ENCODE assay signal across 8 cellular contexts in genomic region chr19:1355258-1355973, GRCh38. TPM values are rescaled to one million over a fixed set of nuclear protein-coding genes. Genes with fewer than 3 reads are reported as not detected.
DNase-seq lines count a peak whose midpoint lies in the region; ATAC-seq and TF ChIP-seq lines count a peak whose summit lies in the region.

No MANE protein-coding gene starts in this region.

- peaks cover 29% of the 10 kb centered on the region for H3K4me1 Mint-ChIP-seq in HFFc6 (ENCODE audit: low read depth)
- peaks cover 7% of the 10 kb centered on the region for H3K4me1 Mint-ChIP-seq in activated naive CD8-positive, alpha-beta T cell treated with anti-CD3 and anti-CD28 coated beads, Interleukin-2, amount 10 ng/mL, durations not matched to agents 7 days and 5 days

- no peaks in the 10 kb centered on the region for H3K9me3 ChIP-seq in iPS DF 6.9 (ENCODE audit: control insufficient read depth, insufficient read depth, low read length)
- no peaks in the 10 kb centered on the region for H3K9me3 ChIP-seq in skeletal muscle satellite cell (replicated peaks; ENCODE audit: low read length)

- H3K9ac ChIP-seq in skeletal muscle satellite cell (ENCODE audit: low read depth, low read length): peak overlapping the region; percentile 82

- H3K27ac Mint-ChIP-seq in HFFc6: peak overlapping the region; percentile 75
- peak overlapping the region; percentile 72 for H3K27ac Mint-ChIP-seq in activated naive CD8-positive, alpha-beta T cell treated with anti-CD3 and anti-CD28 coated beads, Interleukin-2, amount 10 ng/mL, durations not matched to agents 7 days and 5 days

- H3K4me3 Mint-ChIP-seq in HFFc6: peak overlapping the region; percentile 94
- H3K4me3 Mint-ChIP-seq in activated naive CD8-positive, alpha-beta T cell treated with anti-CD3 and anti-CD28 coated beads, Interleukin-2, amount 10 ng/mL, durations not matched to agents 7 days and 5 days: peak overlapping the region; percentile 93

- H3K4me1 ChIP-seq in iPS DF 6.9 (ENCODE audit: control insufficient read depth, insufficient read depth, low read length) (no peaks in the 10 kb centered on the region), skeletal muscle satellite cell (ENCODE audit: control insufficient read depth, insufficient read depth, low read length) (peaks cover 23% of the 10 kb centered on the region)

- WGBS in iPS DF 6.9 (ENCODE audit: insufficient coverage, insufficient read length): no CpG with 5 or more reads among the region's 26 CpGs

- DNase-seq in AG08396 (ENCODE audit: low spot score): peak; percentile 44
- DNase-seq in HFFc6: no peak
- no peak for DNase-seq in activated naive CD8-positive, alpha-beta T cell treated with anti-CD3 and anti-CD28 coated beads, Interleukin-2, amount 10 ng/mL, durations not matched to agents 7 days and 5 days
- DNase-seq in iPS DF 6.9 (ENCODE audit: low read depth, low spot score): no peak
- no peak for DNase-seq in effector CD4-positive, alpha-beta T cell

- H3K27me3 Mint-ChIP-seq in HFFc6 (ENCODE audit: insufficient read depth): no peaks in the 10 kb centered on the region; the same call in 1 of the 2 replicates
- H3K27me3 Mint-ChIP-seq in activated naive CD8-positive, alpha-beta T cell treated with anti-CD3 and anti-CD28 coated beads, Interleukin-2, amount 10 ng/mL, durations not matched to agents 7 days and 5 days: no peaks in the 10 kb centered on the region

- no peak overlapping the region for H3K27ac ChIP-seq in iPS DF 6.9 (ENCODE audit: low read length)

- peaks cover 14% of the 10 kb centered on the region for H3K36me3 Mint-ChIP-seq in HFFc6 (ENCODE audit: low read depth)
- H3K36me3 Mint-ChIP-seq in activated naive CD8-positive, alpha-beta T cell treated with anti-CD3 and anti-CD28 coated beads, Interleukin-2, amount 10 ng/mL, durations not matched to agents 7 days and 5 days: peaks cover 6% of the 10 kb centered on the region

- peaks cover 8% of the 10 kb centered on the region for H3K36me3 ChIP-seq in iPS DF 6.9 (ENCODE audit: control insufficient read depth, insufficient read depth, low read length)
- peaks cover 30% of the 10 kb centered on the region for H3K36me3 ChIP-seq in skeletal muscle satellite cell (ENCODE audit: insufficient read depth, low read length)

- no peak for TF ChIP-seq CTCF in HFFc6 (IDR thresholded peaks at IDR 0.05)

- no peaks in the 10 kb centered on the region for H3K9me3 Mint-ChIP-seq in HFFc6
- H3K9me3 Mint-ChIP-seq in activated naive CD8-positive, alpha-beta T cell treated with anti-CD3 and anti-CD28 coated beads, Interleukin-2, amount 10 ng/mL, durations not matched to agents 7 days and 5 days: no peaks in the 10 kb centered on the region

- H3K4me3 ChIP-seq in iPS DF 6.9 (ENCODE audit: low read length): peak overlapping the region; percentile 92
- H3K4me3 ChIP-seq in skeletal muscle satellite cell (ENCODE audit: low read length): peak overlapping the region; percentile 74

- ATAC-seq in activated naive CD8-positive, alpha-beta T cell treated with anti-CD3 and anti-CD28 coated beads, Interleukin-2, amount 10 ng/mL, durations not matched to agents 7 days and 5 days (ENCODE audit: low read depth): no peak
- ATAC-seq in HG03432 (IDR thresholded peaks at IDR 0.05; ENCODE audit: unreplicated experiment) (no peak), GM18909 (IDR thresholded peaks at IDR 0.05; ENCODE audit: poor library complexity, unreplicated experiment) (no peak)

- POLR2A ChIA-PET in activated naive CD8-positive, alpha-beta T cell treated with anti-CD3 and anti-CD28 coated beads, Interleukin-2, amount 10 ng/mL, durations not matched to agents 7 days and 5 days (lab: Charles Lee): interaction anchor here (0.6 to 1.6 kb wide), 3 partner anchors 9 to 38 kb away, joined by 5 to 8 read pairs (median 5); partner anchors contain the start of gene NDUFS7

- peak overlapping the region; percentile 86 for H3K4me2 ChIP-seq in skeletal muscle satellite cell (ENCODE audit: low read length)

- H3K27me3 ChIP-seq in iPS DF 6.9 (ENCODE audit: control insufficient read depth, insufficient read depth, low read length) (no peaks in the 10 kb centered on the region), skeletal muscle satellite cell (ENCODE audit: control insufficient read depth, insufficient read depth, low read length) (no peaks in the 10 kb centered on the region)

RNA-seq across cellular contexts. Expression of gene NDUFS7, which starts 28.3 kb away (rescaled TPM):
- 100 to 1,000 TPM in 2 of 6 experiments, 10 to 100 TPM in 4; 91.9 to 105 (median 97.6) TPM for total RNA-seq in HFFc6 (2021; fragmentation: NEBNext Ultra II Directional; extraction: Animal tissue kit (Norgen Biotek cat#: 25700))
- 100 to 1,000 TPM; 103 to 106 TPM for total RNA-seq in activated naive CD8-positive, alpha-beta T cell treated with anti-CD3 and anti-CD28 coated beads, Interleukin-2, amount 10 ng/mL, durations not matched to agents 7 days and 5 days
- total RNA-seq in skeletal muscle satellite cell (2012; rRNA removed): 69.0 and 71.4 TPM in 2 replicates

RNA-seq across cellular contexts. Expression of gene GAMT, which starts 45.9 kb away (rescaled TPM):
- total RNA-seq in HFFc6 (2021; fragmentation: NEBNext Ultra II Directional; extraction: Animal tissue kit (Norgen Biotek cat#: 25700)): 10 to 100 TPM; 55.2 to 71.3 (median 67.7) TPM
- 10 to 100 TPM; 17.9 to 18.9 TPM for total RNA-seq in activated naive CD8-positive, alpha-beta T cell treated with anti-CD3 and anti-CD28 coated beads, Interleukin-2, amount 10 ng/mL, durations not matched to agents 7 days and 5 days
- total RNA-seq in skeletal muscle satellite cell (2012; rRNA removed): 25.6 and 31.5 TPM in 2 replicates

RNA-seq across cellular contexts. Expression of gene DAZAP1, which starts 52.0 kb away (rescaled TPM):
- total RNA-seq in HFFc6 (2021; fragmentation: NEBNext Ultra II Directional; extraction: Animal tissue kit (Norgen Biotek cat#: 25700)): 100 to 1,000 TPM in 4 of 6 experiments, 10 to 100 TPM in 2; 87.2 to 109 (median 103) TPM
- 100 to 1,000 TPM; 214 to 217 TPM for total RNA-seq in activated naive CD8-positive, alpha-beta T cell treated with anti-CD3 and anti-CD28 coated beads, Interleukin-2, amount 10 ng/mL, durations not matched to agents 7 days and 5 days
- total RNA-seq in skeletal muscle satellite cell (2012; rRNA removed): 54.8 and 58.5 TPM in 2 replicates
